ENCODE assay signal across 38 cellular contexts in the genomic region with DNA sequence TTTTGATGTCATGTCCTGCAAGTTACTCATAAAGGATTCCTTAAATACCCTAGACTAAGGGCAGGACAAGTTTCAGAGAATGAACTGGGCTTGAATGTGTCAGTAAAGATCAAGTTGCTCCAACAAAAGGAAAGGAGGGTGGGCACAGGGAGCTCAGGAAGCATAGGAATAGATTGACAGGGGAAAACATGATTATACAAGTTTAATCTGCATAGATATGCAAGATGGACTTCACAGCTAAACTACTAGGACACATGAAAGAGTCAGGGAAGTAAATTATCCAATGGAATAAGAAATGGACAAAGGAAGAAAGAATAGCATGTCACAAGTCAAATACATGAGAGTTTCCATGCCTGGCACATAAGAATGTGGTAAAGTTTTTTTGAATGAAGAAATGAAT.
"Had no signal": no experiment of that assay in that cellular context is flagged by ENCODE, and none has a peak within 500 bp of the region (broad histone marks: within the 10 kb centered on the region; RNA-seq: fewer than 3 reads in every experiment).

No MANE protein-coding gene starts in this region.

- H3K27me3 ChIP-seq: adrenal gland, body of pancreas, brain microvascular endothelial cell, breast epithelium, cardiac muscle cell had no signal

- H3K27me3 Mint-ChIP-seq: activated B cell treated with CpG ODN at 0.5 μM for 24 hours; activated CD4-positive, alpha-beta memory T cell treated with anti-CD3 and anti-CD28 coated beads for 36 hours; activated naive CD8-positive, alpha-beta T cell treated with anti-CD3 and anti-CD28 coated beads for 36 hours had no signal

- H3K36me3 Mint-ChIP-seq: activated CD4-positive, alpha-beta memory T cell treated with anti-CD3 and anti-CD28 coated beads for 36 hours; activated naive CD8-positive, alpha-beta T cell treated with anti-CD3 and anti-CD28 coated beads for 36 hours had no signal

- H3K4me1 Mint-ChIP-seq: activated T-helper 17 cell treated with anti-CD3 and anti-CD28 coated beads, Interleukin-2, amount 50 U/mL, for 72 hours; central memory CD8-positive, alpha-beta T cell had no signal

- H3K4me1 ChIP-seq: adrenal gland, breast epithelium had no signal

- DNase-seq: activated B cell treated with CpG ODN at 0.5 μM for 24 hours; activated CD4-positive, alpha-beta memory T cell treated with anti-CD3 and anti-CD28 coated beads for 36 hours; activated CD4-positive, alpha-beta T cell treated with anti-CD3 and anti-CD28 coated beads for 4 hours; activated CD4-positive, alpha-beta T cell treated with anti-CD3 and anti-CD28 coated beads, Interleukin-2, amount 10 ng/mL, durations not matched to agents 24 days and 14 days; activated CD4-positive, alpha-beta T cell treated with anti-CD3 and anti-CD28 coated beads, Interleukin-2, amount 50 U/mL, for 1 hour; activated CD4-positive, alpha-beta T cell treated with anti-CD3 and anti-CD28 coated beads, Interleukin-2, amount 50 U/mL, for 4 hours; activated CD4-positive, CD25-positive, alpha-beta regulatory T cell treated with anti-CD3 and anti-CD28 coated beads, Interleukin-2, amount 50 U/mL, for 72 hours; activated CD8-positive, alpha-beta memory T cell treated with anti-CD3 and anti-CD28 coated beads, Interleukin-2, amount 50 U/mL, for 4 hours; activated CD8-positive, alpha-beta T cell treated with anti-CD3 and anti-CD28 coated beads for 36 hours; activated effector memory CD4-positive, alpha-beta T cell treated with anti-CD3 and anti-CD28 coated beads, Interleukin-2, amount 50 U/mL, for 16 hours; activated gamma-delta T cell treated with Interleukin-2 at 50 U/mL for 16 hours; activated naive CD4-positive, alpha-beta T cell; activated naive CD4-positive, alpha-beta T cell treated with anti-CD3 and anti-CD28 coated beads for 36 hours; activated naive CD4-positive, alpha-beta T cell treated with anti-CD3 and anti-CD28 coated beads, Interleukin-2, amount 50 U/mL, for 16 hours; activated naive CD8-positive, alpha-beta T cell treated with anti-CD3 and anti-CD28 coated beads for 36 hours; activated T-cell treated with anti-CD3 and anti-CD28 coated beads for 4 hours; activated T-cell treated with anti-CD3 and anti-CD28 coated beads, Interleukin-2, amount 50 U/mL, for 1 hour; activated T-cell treated with anti-CD3 and anti-CD28 coated beads, Interleukin-2, amount 50 U/mL, for 4 hours; activated T-cell treated with anti-CD3 and anti-CD28 coated beads, Interleukin-2, amount 50 U/mL, for 72 hours; adrenal gland; amniotic stem cell; aorta; body of pancreas; brain microvascular endothelial cell; caudate nucleus; cerebellar nuclear complex; T-helper 1 cell; T-helper 9 cell had no signal

- H3K9me3 Mint-ChIP-seq: activated CD4-positive, alpha-beta memory T cell treated with anti-CD3 and anti-CD28 coated beads for 36 hours; activated CD8-positive, alpha-beta T cell treated with anti-CD3 and anti-CD28 coated beads for 36 hours; activated naive CD4-positive, alpha-beta T cell treated with anti-CD3 and anti-CD28 coated beads for 36 hours; activated T-helper 17 cell treated with anti-CD3 and anti-CD28 coated beads, Interleukin-2, amount 50 U/mL, for 72 hours; central memory CD8-positive, alpha-beta T cell had no signal

- H3K4me3 ChIP-seq: adrenal gland, body of pancreas, breast epithelium, cardiac muscle cell had no signal

- H3K27ac Mint-ChIP-seq: activated B cell treated with CpG ODN at 0.5 μM for 24 hours; activated CD4-positive, alpha-beta memory T cell treated with anti-CD3 and anti-CD28 coated beads for 36 hours; activated CD4-positive, alpha-beta T cell treated with anti-CD3 and anti-CD28 coated beads, Interleukin-2, amount 10 ng/mL, durations not matched to agents 24 days and 14 days; activated CD8-positive, alpha-beta T cell treated with anti-CD3 and anti-CD28 coated beads for 36 hours; activated naive CD4-positive, alpha-beta T cell treated with anti-CD3 and anti-CD28 coated beads for 36 hours; activated naive CD4-positive, alpha-beta T cell treated with anti-CD3 and anti-CD28 coated beads, Interleukin-2, amount 50 U/mL, for 72 hours; activated naive CD8-positive, alpha-beta T cell treated with anti-CD3 and anti-CD28 coated beads for 36 hours; activated T-cell treated with anti-CD3 and anti-CD28 coated beads, Interleukin-2, amount 50 U/mL, for 72 hours; activated T-helper 1 cell treated with anti-CD3 and anti-CD28 coated beads, Interleukin-12 subunit alpha, Interleukin-12 subunit beta, Interleukin-2, Interleukin-4 antibody, amounts not matched to agents 30 ng/mL and 10 ng/mL and 1 ng/mL, durations not matched to agents 14 hours and 24 hours and 36 hours; activated T-helper 17 cell treated with anti-CD3 and anti-CD28 coated beads, Interleukin-2, amount 50 U/mL, for 72 hours; T-helper 1 cell treated with Interleukin-12 subunit alpha and Interleukin-12 subunit beta and Interleukin-4 antibody, amounts not matched to agents 30 μg/mL and 1 μg/mL, for 36 hours had no signal

- H3K4me3 Mint-ChIP-seq: activated B cell treated with CpG ODN at 0.5 μM for 24 hours; activated CD4-positive, alpha-beta memory T cell treated with anti-CD3 and anti-CD28 coated beads for 36 hours; activated CD4-positive, alpha-beta T cell treated with anti-CD3 and anti-CD28 coated beads, Interleukin-2, amount 10 ng/mL, durations not matched to agents 24 days and 14 days; activated CD8-positive, alpha-beta T cell treated with anti-CD3 and anti-CD28 coated beads for 36 hours; activated naive CD4-positive, alpha-beta T cell treated with anti-CD3 and anti-CD28 coated beads for 36 hours; activated naive CD8-positive, alpha-beta T cell treated with anti-CD3 and anti-CD28 coated beads for 36 hours; activated T-cell treated with anti-CD3 and anti-CD28 coated beads, Interleukin-2, amount 50 U/mL, for 4 hours; activated T-cell treated with anti-CD3 and anti-CD28 coated beads, Interleukin-2, amount 50 U/mL, for 72 hours; activated T-helper 1 cell treated with anti-CD3 and anti-CD28 coated beads, Interleukin-12 subunit alpha, Interleukin-12 subunit beta, Interleukin-2, Interleukin-4 antibody, amounts not matched to agents 30 ng/mL and 10 ng/mL and 1 ng/mL, durations not matched to agents 14 hours and 24 hours and 36 hours; activated T-helper 17 cell treated with anti-CD3 and anti-CD28 coated beads, Interleukin-2, amount 50 U/mL, for 72 hours; central memory CD8-positive, alpha-beta T cell; T-helper 1 cell treated with Interleukin-12 subunit alpha and Interleukin-12 subunit beta and Interleukin-4 antibody, amounts not matched to agents 30 μg/mL and 1 μg/mL, for 36 hours had no signal

- H3K36me3 ChIP-seq: adrenal gland, brain microvascular endothelial cell, breast epithelium, cardiac muscle cell had no signal

- H3K27ac ChIP-seq: adrenal gland, body of pancreas, brain microvascular endothelial cell, breast epithelium, cardiac muscle cell, VCaP had no signal

- H3K9me3 ChIP-seq: adrenal gland, body of pancreas, breast epithelium had no signal

- ATAC-seq: activated CD8-positive, alpha-beta T cell treated with anti-CD3 and anti-CD28 coated beads for 36 hours; activated naive CD4-positive, alpha-beta T cell treated with anti-CD3 and anti-CD28 coated beads, Interleukin-2, amount 50 U/mL, for 72 hours; activated T-cell treated with anti-CD3 and anti-CD28 coated beads, Interleukin-2, amount 50 U/mL, for 4 hours; activated T-cell treated with anti-CD3 and anti-CD28 coated beads, Interleukin-2, amount 50 U/mL, for 72 hours; activated T-helper 17 cell treated with anti-CD3 and anti-CD28 coated beads, Interleukin-2, amount 50 U/mL, for 72 hours; body of pancreas had no signal

- FAIRE-seq: astrocyte, TTC549 had no signal
